Comparison of ENCODE assay signal across 14 cellular contexts in the genomic region with DNA sequence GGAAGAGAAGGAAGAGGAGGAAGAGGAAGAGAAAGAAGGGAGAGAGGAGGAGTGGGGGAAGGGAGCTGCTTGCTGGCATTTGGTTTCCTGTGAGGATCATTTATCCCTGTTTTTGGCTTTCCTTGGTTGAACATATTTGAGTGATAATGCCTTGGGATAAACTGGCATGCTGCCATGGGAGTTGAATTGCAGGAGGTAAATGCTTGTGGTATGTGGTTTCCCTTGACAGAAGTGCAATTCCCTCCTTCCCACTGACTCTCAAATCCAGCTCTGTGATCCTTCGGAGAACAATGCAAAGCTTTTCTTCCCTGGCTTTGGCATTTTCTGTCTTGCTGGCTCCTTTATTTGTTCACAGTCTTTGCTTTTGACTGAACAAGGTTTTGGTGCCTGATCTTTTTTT. TPM values are rescaled to one million over a fixed set of nuclear protein-coding genes. Genes with fewer than 3 reads are reported as not detected.
DNase-seq lines count a peak whose midpoint lies in the region; ATAC-seq and FAIRE-seq lines count a peak whose summit lies in the region.
"Had no signal": no experiment of that assay in that cellular context is flagged by ENCODE, and none has a peak within 500 bp of the region (broad histone marks: within the 10 kb centered on the region; RNA-seq: fewer than 3 reads in every experiment).

No MANE protein-coding gene starts in this region.

- no peak for FAIRE-seq in frontal cortex (lab: Jason Lieb, UNC)
- FAIRE-seq: islet of Langerhans had no signal

- ATAC-seq in HG02623 (IDR thresholded peaks at IDR 0.05; ENCODE audit: unreplicated experiment): no peak

- DNase-seq in COR-L47 (lab: John Stamatoyannopoulos, UW) (peak; percentile 38), LoVo (ENCODE audit: low spot score) (peak; percentile 30), amniotic stem cell (lab: John Stamatoyannopoulos, UW) (peak; percentile 38), iPS-NIHi11 (ENCODE audit: low spot score) (peak; percentile 32), substantia nigra (lab: John Stamatoyannopoulos, UW) (no peak), frontal cortex (ENCODE audit: low spot score in 2 of 2) (no peak)
- no peak for DNase-seq in central memory CD4-positive, alpha-beta T cell
- DNase-seq: activated CD4-positive, CD25-positive, alpha-beta regulatory T cell; NCI-H1092 treated with DMSO at 0.1 percent for 48 hours; stimulated activated CD4-positive, alpha-beta T cell treated with anti-CD3 and anti-CD28 coated beads, Interleukin-4, amount 100 ng/mL, for 24 hours had no signal

- H3K27ac ChIP-seq in substantia nigra (ENCODE audit: low read depth, low read length, poor library complexity, severe bottlenecking): no peak overlapping the region
- H3K27ac ChIP-seq: neutrophil, thoracic aorta had no signal

RNA-seq across cellular contexts. Expression of gene CBY2, which starts 27.2 kb away (rescaled TPM):
- not detected for total RNA-seq in frontal cortex
- total RNA-seq: thoracic aorta had no signal

RNA-seq across cellular contexts. Expression of gene ERICH6B, which starts 59.4 kb away (rescaled TPM):
- total RNA-seq in frontal cortex: not detected
- total RNA-seq: thoracic aorta had no signal

Comparison
In these comparisons a context has a peak if more than half of its experiments do, and no peak if none do; other contexts are left out.
1. DNase-seq: peak in COR-L47 (single experiment), LoVo (single experiment), amniotic stem cell (single experiment) and iPS-NIHi11 (single experiment); none in central memory CD4-positive, alpha-beta T cell (single experiment), substantia nigra (0 of 49) and frontal cortex (0 of 2).